Comparison of ENCODE assay signal across 13 cellular contexts in genomic region chr15:92205255-92205739, GRCh38.
DNase-seq lines count a peak whose midpoint lies in the region; ATAC-seq and TF ChIP-seq lines count a peak whose summit lies in the region.
"Had no signal": no experiment of that assay in that cellular context is flagged by ENCODE, and none has a peak within 500 bp of the region (broad histone marks: within the 10 kb centered on the region; RNA-seq: fewer than 3 reads in every experiment).

No MANE protein-coding gene starts in this region.

- peak; percentile 20 to 88 (median 67) for ATAC-seq in heart right ventricle
- no peak for ATAC-seq in psoas muscle
- ATAC-seq: stimulated activated naive CD8-positive, alpha-beta T cell treated with anti-CD3 and anti-CD28 coated beads, Interleukin-15, amount 100 ng/mL, for 72 hours had no signal

- no peak overlapping the region for H3K27ac Mint-ChIP-seq in neural progenitor cell
- H3K27ac Mint-ChIP-seq: stimulated activated naive CD8-positive, alpha-beta T cell treated with anti-CD3 and anti-CD28 coated beads, Interleukin-15, amount 100 ng/mL, for 72 hours had no signal

- H3K36me3 ChIP-seq in heart right ventricle (no peaks in the 10 kb centered on the region), neural progenitor cell (no peaks in the 10 kb centered on the region), SJCRH30 (no peaks in the 10 kb centered on the region), psoas muscle (ENCODE audit: insufficient read depth in 1 of 2, low read depth in 1 of 2) (no peaks in the 10 kb centered on the region)

- no peak overlapping the region for H3K4me3 ChIP-seq in GM12864 (ENCODE audit: low read depth, low read length)
- H3K4me3 ChIP-seq in heart right ventricle: no peak overlapping the region
- no peak overlapping the region for H3K4me3 ChIP-seq in neural progenitor cell
- no peak overlapping the region for H3K4me3 ChIP-seq in SJCRH30
- no peak overlapping the region for H3K4me3 ChIP-seq in psoas muscle
- H3K4me3 ChIP-seq: SK-N-MC had no signal

- H3K4me1 Mint-ChIP-seq in neural progenitor cell: no peaks in the 10 kb centered on the region
- H3K4me1 Mint-ChIP-seq: stimulated activated naive CD8-positive, alpha-beta T cell treated with anti-CD3 and anti-CD28 coated beads, Interleukin-15, amount 100 ng/mL, for 72 hours had no signal

- H3F3A ChIP-seq in neural progenitor cell (ENCODE audit: low read depth): no peaks in the 10 kb centered on the region

- DNase-seq in GM12864 (ENCODE audit: low read depth) (no peak), SW480 (ENCODE audit: low spot score) (peak; percentile 27), heart right ventricle (peak in 1 of 2 donors; percentile 14), neural progenitor cell (ENCODE audit: low spot score) (peak; percentile 49), SJCRH30 (no peak), psoas muscle (no peak), NCI-H774 (lab: John Stamatoyannopoulos, UW) (no peak), NCI-H69 (lab: John Stamatoyannopoulos, UW) (no peak)
- DNase-seq: NCI-H510A; occipital lobe; stimulated activated CD4-positive, alpha-beta T cell treated with anti-CD3 and anti-CD28 coated beads, Interleukin-2, amount 100 ng/mL, for 48 hours; stimulated activated naive CD8-positive, alpha-beta T cell treated with anti-CD3 and anti-CD28 coated beads, Interleukin-15, amount 100 ng/mL, for 72 hours had no signal

- intact Hi-C loops in heart right ventricle (cut with DNase I) (loop anchor here in 7 of 10 donors (2.0 to 5.0 kb wide), 3 partner anchors 108 to 182 kb away; no protein-coding TSS in a partner anchor), psoas muscle (cut with DNase I) (no loop called here)

- no peaks in the 10 kb centered on the region for H4K20me1 ChIP-seq in neural progenitor cell (ENCODE audit: low read depth)

- H3K27me3 ChIP-seq in heart right ventricle (no peaks in the 10 kb centered on the region), neural progenitor cell (no peaks in the 10 kb centered on the region), SJCRH30 (no peaks in the 10 kb centered on the region; the same call in 1 of the 2 replicates), psoas muscle (ENCODE audit: insufficient read depth in 3 of 3, low read length in 2 of 3) (peaks cover 0 to 2% (median 0%) of the 10 kb centered on the region in 3 donors)

- no peaks in the 10 kb centered on the region for H3K36me3 Mint-ChIP-seq in neural progenitor cell

- H3K27me3 Mint-ChIP-seq in neural progenitor cell (ENCODE audit: insufficient read depth, low read depth): peaks cover 11% of the 10 kb centered on the region

- H3K9me3 ChIP-seq in heart right ventricle (peaks cover 0 to 15% (median 0%) of the 10 kb centered on the region in 11 donors), neural progenitor cell (ENCODE audit: low read depth) (no peaks in the 10 kb centered on the region), SJCRH30 (replicated peaks) (no peaks in the 10 kb centered on the region), psoas muscle (no peaks in the 10 kb centered on the region)

- H3K9me3 Mint-ChIP-seq in neural progenitor cell: peaks cover 12% of the 10 kb centered on the region
- H3K9me3 Mint-ChIP-seq: stimulated activated naive CD8-positive, alpha-beta T cell treated with anti-CD3 and anti-CD28 coated beads, Interleukin-15, amount 100 ng/mL, for 72 hours had no signal

- no peak overlapping the region for H3K9ac ChIP-seq in neural progenitor cell

- H3K4me3 Mint-ChIP-seq in neural progenitor cell: no peak overlapping the region
- H3K4me3 Mint-ChIP-seq: stimulated activated naive CD8-positive, alpha-beta T cell treated with anti-CD3 and anti-CD28 coated beads, Interleukin-15, amount 100 ng/mL, for 72 hours had no signal

- H2AFZ ChIP-seq in neural progenitor cell (replicated peaks): peak overlapping the region; percentile 70

- H3K4me2 ChIP-seq in neural progenitor cell: no peak overlapping the region

- H3K79me2 ChIP-seq in neural progenitor cell (ENCODE audit: low read depth): no peaks in the 10 kb centered on the region

- H3K27ac ChIP-seq in heart right ventricle (no peak overlapping the region), neural progenitor cell (no peak overlapping the region), SJCRH30 (no peak overlapping the region), psoas muscle (no peak overlapping the region)
- H3K27ac ChIP-seq: SK-N-MC had no signal

- TF ChIP-seq CTCF in GM12864 (IDR thresholded peaks at IDR 0.05; ENCODE audit: low read depth, low read length, missing control alignments) (peak; percentile 5), heart right ventricle (IDR thresholded peaks at IDR 0.05) (peak in 8 of 9 donors; percentile 17 to 59 (median 40)), neural progenitor cell (IDR thresholded peaks at IDR 0.05) (peak; percentile 49), psoas muscle (IDR thresholded peaks at IDR 0.05) (no peak)

- WGBS in heart right ventricle, 2 donors: 21 to 45% methylated on average over 2 of the region's 2 CpGs
- 43 to 64% (median 54%) methylated on average over 2 of the region's 2 CpGs for WGBS in psoas muscle, 3 donors

- peaks cover 0 to 10% (median 0%) of the 10 kb centered on the region in 9 donors for H3K4me1 ChIP-seq in heart right ventricle
- H3K4me1 ChIP-seq in neural progenitor cell: peaks cover 4% of the 10 kb centered on the region
- H3K4me1 ChIP-seq in SJCRH30: no peaks in the 10 kb centered on the region
- no peaks in the 10 kb centered on the region for H3K4me1 ChIP-seq in psoas muscle

Comparison
In these comparisons a context has a peak if more than half of its experiments do, and no peak if none do; other contexts are left out.
1. DNase-seq: peak in SW480 (single experiment) and neural progenitor cell (single experiment); none in GM12864 (single experiment), SJCRH30 (0 of 2), psoas muscle (0 of 2), NCI-H774 (single experiment) and NCI-H69 (single experiment).
2. ATAC-seq: peak in heart right ventricle (8 of 8); none in psoas muscle (0 of 4).
3. intact Hi-C loops: an anchor here in heart right ventricle (2.0 to 5.0 kb wide); none called in psoas muscle.